Comparison of ENCODE assay signal across 10 cellular contexts in genomic region chr1:97907886-97908285, GRCh38.
"Had no signal": no experiment of that assay in that cellular context is flagged by ENCODE, and none has a peak within 500 bp of the region (broad histone marks: within the 10 kb centered on the region; RNA-seq: fewer than 3 reads in every experiment).

No MANE protein-coding gene starts in this region.

- H3K4me1 ChIP-seq: ascending aorta had no signal

- ATAC-seq: activated T-cell treated with anti-CD3 and anti-CD28 coated beads, Interleukin-2, amount 50 U/mL, for 72 hours; gastrocnemius medialis; right cardiac atrium; stimulated activated effector memory CD8-positive, alpha-beta T cell treated with anti-CD3 and anti-CD28 coated beads, Interleukin-12 subunit alpha, Interleukin-12 subunit beta, amount 100 ng/mL, for 72 hours had no signal

- DNase-seq: activated CD4-positive, alpha-beta memory T cell treated with anti-CD3 and anti-CD28 coated beads, Interleukin-2, amount 10 ng/mL, durations not matched to agents 7 days and 5 days; activated T-cell treated with anti-CD3 and anti-CD28 coated beads, Interleukin-2, amount 50 U/mL, for 72 hours; gastrocnemius medialis; naive B cell; right cardiac atrium had no signal

- H3K36me3 ChIP-seq: ascending aorta, gastrocnemius medialis, tibial nerve had no signal

- H3K27ac ChIP-seq: ascending aorta, gastrocnemius medialis, hepatocyte, VCaP had no signal

- H3K9me3 ChIP-seq: ascending aorta, gastrocnemius medialis, tibial nerve had no signal

- H3K4me3 ChIP-seq: ascending aorta, gastrocnemius medialis, hepatocyte, tibial nerve had no signal

- H3K27me3 ChIP-seq: ascending aorta, gastrocnemius medialis, hepatocyte, tibial nerve had no signal
